In the genomic region with DNA sequence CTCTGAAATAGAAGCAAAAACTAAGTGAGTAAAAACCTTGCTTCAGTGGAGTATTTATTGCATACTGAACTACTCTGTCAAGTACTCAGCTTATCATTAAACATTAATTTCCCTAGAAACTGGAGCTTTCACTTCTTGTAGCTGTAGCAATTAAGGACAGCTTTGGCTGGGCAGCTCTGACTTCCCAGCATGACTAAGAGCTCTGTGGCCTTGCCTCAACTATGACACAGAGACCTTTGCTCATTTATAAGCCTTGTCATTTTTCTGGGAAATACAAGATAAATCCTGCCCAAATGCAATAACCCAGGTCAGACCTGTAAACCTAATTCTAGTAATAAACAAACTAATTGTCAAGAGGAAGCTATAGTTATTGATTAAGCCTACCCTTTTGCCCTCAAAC, we compare ENCODE assay signal across 8 cellular contexts.
DNase-seq lines count a peak whose midpoint lies in the region; ATAC-seq and TF ChIP-seq lines count a peak whose summit lies in the region.

No MANE protein-coding gene starts in this region.

- no peak for TF ChIP-seq POLR2A in breast epithelium (IDR thresholded peaks at IDR 0.05)

- POLR2A ChIA-PET in MCF 10A (lab: Yijun Ruan, JAX), result interaction anchor here (1.0 kb wide), 1 partner anchor 72 kb away, joined by 3 read pairs; no protein-coding TSS in a partner anchor

- H3K4me1 ChIP-seq in breast epithelium, result no peaks in the 10 kb centered on the region
- no peaks in the 10 kb centered on the region for H3K4me1 ChIP-seq in aorta (ENCODE audit: control insufficient read depth in 1 of 2, insufficient read depth in 2 of 2, low read length in 2 of 2)

- H3K27ac Mint-ChIP-seq in MCF 10A (ENCODE audit: low read depth, unreplicated experiment), result no peak overlapping the region

- H3K4me1 Mint-ChIP-seq in MCF 10A (ENCODE audit: insufficient read depth, unreplicated experiment), result no peaks in the 10 kb centered on the region
- H3K4me1 Mint-ChIP-seq in activated T-cell treated with anti-CD3 and anti-CD28 coated beads, Interleukin-2, amount 50 U/mL, for 4 hours (ENCODE audit: low read depth), result peaks cover 4% of the 10 kb centered on the region

- H3K36me3 Mint-ChIP-seq in MCF 10A (ENCODE audit: insufficient read depth, unreplicated experiment), result no peaks in the 10 kb centered on the region
- H3K36me3 Mint-ChIP-seq in activated T-cell treated with anti-CD3 and anti-CD28 coated beads, Interleukin-2, amount 50 U/mL, for 4 hours (ENCODE audit: insufficient read depth), result no peaks in the 10 kb centered on the region

- H3K4me3 Mint-ChIP-seq in MCF 10A (ENCODE audit: unreplicated experiment), result no peak overlapping the region
- H3K4me3 Mint-ChIP-seq in activated T-cell treated with anti-CD3 and anti-CD28 coated beads, Interleukin-2, amount 50 U/mL, for 4 hours, result no peak overlapping the region

- H3K9me3 Mint-ChIP-seq in MCF 10A (ENCODE audit: unreplicated experiment), result no peaks in the 10 kb centered on the region
- H3K9me3 Mint-ChIP-seq in activated T-cell treated with anti-CD3 and anti-CD28 coated beads, Interleukin-2, amount 50 U/mL, for 4 hours, result no peaks in the 10 kb centered on the region

- H3K9me3 ChIP-seq in breast epithelium, result no peaks in the 10 kb centered on the region
- peaks cover 2% of the 10 kb centered on the region for H3K9me3 ChIP-seq in aorta (ENCODE audit: control insufficient read depth, low read length)

- intact Hi-C loops in MCF 10A (cut with micrococcal nuclease), result loop anchor here (10.0 kb wide), 1 partner anchor 175 kb away; no protein-coding TSS in a partner anchor
- intact Hi-C loops in breast epithelium (cut with DNase I; ENCODE audit: low total_unique reads), result no loop called here
- intact Hi-C loops in aorta (cut with DNase I), result no loop called here

- peaks cover under 1% of the 10 kb centered on the region for H3K27me3 Mint-ChIP-seq in MCF 10A (ENCODE audit: insufficient read depth, unreplicated experiment)
- peaks cover 5% of the 10 kb centered on the region for H3K27me3 Mint-ChIP-seq in activated T-cell treated with anti-CD3 and anti-CD28 coated beads, Interleukin-2, amount 50 U/mL, for 4 hours (ENCODE audit: low read depth)

- no peak overlapping the region for H3K4me3 ChIP-seq in breast epithelium
- no peak overlapping the region for H3K4me3 ChIP-seq in fibroblast of the aortic adventitia (ENCODE audit: low read depth, low read length)
- H3K4me3 ChIP-seq in aorta (ENCODE audit: low read length in 2 of 2), result no peak overlapping the region

- H3K36me3 ChIP-seq in breast epithelium (no peaks in the 10 kb centered on the region), aorta (ENCODE audit: control insufficient read depth in 1 of 2, insufficient read depth in 2 of 2, low read length in 1 of 2) (no peaks in the 10 kb centered on the region)

- BruUV-seq in MCF 10A (replicated peaks; lab: Mats Ljungman, UMichigan), result no TSS peak

- ATAC-seq in aorta (ENCODE audit: low FRiP score), result peak; percentile 76
- no peak for ATAC-seq in GM21529 (IDR thresholded peaks at IDR 0.05; ENCODE audit: unreplicated experiment)
- no peak for ATAC-seq in activated T-cell treated with anti-CD3 and anti-CD28 coated beads, Interleukin-2, amount 50 U/mL, for 4 hours

- CTCF ChIA-PET in MCF 10A (lab: Yijun Ruan, JAX), result interaction anchor here (1.4 to 1.7 kb wide), 2 partner anchors 12 to 19 kb away, joined by 6 to 10 read pairs; no protein-coding TSS in a partner anchor

- H3K27ac ChIP-seq in breast epithelium (no peak overlapping the region), aorta (ENCODE audit: low read depth in 1 of 2, low read length in 2 of 2) (no peak overlapping the region)

- no peaks in the 10 kb centered on the region for H3K27me3 ChIP-seq in breast epithelium
- H3K27me3 ChIP-seq in aorta (ENCODE audit: control insufficient read depth in 1 of 2, insufficient read depth in 2 of 2, low read length in 1 of 2), result no peaks in the 10 kb centered on the region

- TF ChIP-seq CTCF in MCF 10A (IDR thresholded peaks at IDR 0.05; ENCODE audit: unreplicated experiment) (no peak), breast epithelium (IDR thresholded peaks at IDR 0.05) (no peak), fibroblast of the aortic adventitia (IDR thresholded peaks at IDR 0.05; ENCODE audit: insufficient read depth, low read length) (no peak)

- peak; percentile 29 for DNase-seq in MCF 10A (ENCODE audit: unreplicated experiment)
- DNase-seq in breast epithelium (ENCODE audit: low spot score in 2 of 2), result no peak
- peak; percentile 30 for DNase-seq in HK-2 (ENCODE audit: unreplicated experiment)
- peak; percentile 70 for DNase-seq in fibroblast of the aortic adventitia (ENCODE audit: low read depth)
- peak in 1 of 2 donors; percentile 48 for DNase-seq in aorta
- no peak for DNase-seq in mesenteric fat pad (ENCODE audit: low spot score)
- DNase-seq in activated T-cell treated with anti-CD3 and anti-CD28 coated beads, Interleukin-2, amount 50 U/mL, for 4 hours, result no peak

Comparison
In these comparisons a context has a peak if more than half of its experiments do, and no peak if none do; other contexts are left out.
1. DNase-seq: peak in MCF 10A (single experiment), HK-2 (single experiment) and fibroblast of the aortic adventitia (single experiment); none in breast epithelium (0 of 2), mesenteric fat pad (single experiment) and activated T-cell treated with anti-CD3 and anti-CD28 coated beads, Interleukin-2, amount 50 U/mL, for 4 hours (single experiment).